Comparison of ENCODE assay signal across 10 cellular contexts in genomic region chr1:117058810-117059209, GRCh38. TPM values are rescaled to one million over a fixed set of nuclear protein-coding genes. Genes with fewer than 3 reads are reported as not detected.
A peak's percentile ranks its signal among the peaks of the same experiment; 100 is the strongest.
DNase-seq lines count a peak whose midpoint lies in the region; ATAC-seq and TF ChIP-seq lines count a peak whose summit lies in the region.
"Had no signal": no experiment of that assay in that cellular context is flagged by ENCODE, and none has a peak within 500 bp of the region (broad histone marks: within the 10 kb centered on the region; RNA-seq: fewer than 3 reads in every experiment).

No MANE protein-coding gene starts in this region.

- peaks cover 48% of the 10 kb centered on the region for H3K4me1 ChIP-seq in CD4-positive, CD25-positive, alpha-beta regulatory T cell (ENCODE audit: control insufficient read depth, insufficient read depth, low read length, poor library complexity, severe bottlenecking)
- H3K4me1 ChIP-seq in HUES64 (ENCODE audit: insufficient read depth, low read length) (peaks cover 9% of the 10 kb centered on the region; the same call in 1 of the 2 replicates), mesendoderm (ENCODE audit: control insufficient read depth, low read depth, low read length) (no peaks in the 10 kb centered on the region), ascending aorta (peaks cover 0 to 6% of the 10 kb centered on the region in 2 donors)

- H3K56ac ChIP-seq in mesendoderm (ENCODE audit: low read length): no peak overlapping the region

- WGBS in HUES64: 82% methylated on average over 3 of the region's 4 CpGs
- WGBS in mesendoderm (ENCODE audit: extremely low coverage, insufficient coverage, low lambda C conversion rate): no CpG with 5 or more reads among the region's 4 CpGs

- no peak overlapping the region for H4K8ac ChIP-seq in mesendoderm (ENCODE audit: low read depth, low read length)

- POLR2A ChIA-PET in activated CD8-positive, alpha-beta T cell treated with anti-CD3 and anti-CD28 coated beads for 36 hours (lab: Charles Lee): interaction anchor here (0.9 to 7.3 kb wide), 10 partner anchors 11 to 576 kb away, joined by 3 to 108 read pairs (median 11); partner anchors contain the start of gene CD2

- H3K18ac ChIP-seq in mesendoderm (ENCODE audit: low read length): no peak overlapping the region

- peaks cover 1% of the 10 kb centered on the region for H3K79me1 ChIP-seq in mesendoderm (ENCODE audit: low read length)

- no peak overlapping the region for H3K23ac ChIP-seq in mesendoderm (ENCODE audit: low read length)

- CTCF ChIA-PET in activated CD8-positive, alpha-beta T cell treated with anti-CD3 and anti-CD28 coated beads for 36 hours (lab: Charles Lee): interaction anchor here (0.7 to 4.3 kb wide), 7 partner anchors 34 to 484 kb away, joined by 3 to 39 read pairs (median 5); no protein-coding TSS in a partner anchor

- peaks cover 12% of the 10 kb centered on the region for H3K36me3 Mint-ChIP-seq in CD4-positive, CD25-positive, alpha-beta regulatory T cell
- H3K36me3 Mint-ChIP-seq in activated CD8-positive, alpha-beta T cell treated with anti-CD3 and anti-CD28 coated beads for 36 hours (ENCODE audit: low read depth): peaks cover 41% of the 10 kb centered on the region

- no peaks in the 10 kb centered on the region for H3K9me3 ChIP-seq in CD4-positive, CD25-positive, alpha-beta regulatory T cell (ENCODE audit: control insufficient read depth in 2 of 2, low read length in 2 of 2)
- H3K9me3 ChIP-seq in HUES64 (ENCODE audit: insufficient read depth, low read depth, low read length): no peaks in the 10 kb centered on the region
- H3K9me3 ChIP-seq in WERI-Rb-1 (ENCODE audit: severe bottlenecking): no peaks in the 10 kb centered on the region
- no peaks in the 10 kb centered on the region for H3K9me3 ChIP-seq in ascending aorta

- H2BK120ac ChIP-seq in mesendoderm (ENCODE audit: low read depth, low read length): no peak overlapping the region

- no peaks in the 10 kb centered on the region for H3K9me3 Mint-ChIP-seq in CD4-positive, CD25-positive, alpha-beta regulatory T cell
- no peaks in the 10 kb centered on the region for H3K9me3 Mint-ChIP-seq in stimulated activated naive CD8-positive, alpha-beta T cell treated with anti-CD3 and anti-CD28 coated beads, Interleukin-15, amount 100 ng/mL, for 72 hours
- H3K9me3 Mint-ChIP-seq in activated CD8-positive, alpha-beta T cell treated with anti-CD3 and anti-CD28 coated beads for 36 hours: no peaks in the 10 kb centered on the region

- H3K9ac ChIP-seq in HUES64 (ENCODE audit: low read depth, low read length): peak overlapping the region; percentile 96
- H3K9ac ChIP-seq in mesendoderm (ENCODE audit: low read length): peak overlapping the region; percentile 56

- H3K4me3 Mint-ChIP-seq in CD4-positive, CD25-positive, alpha-beta regulatory T cell: no peak overlapping the region
- H3K4me3 Mint-ChIP-seq in stimulated activated naive CD8-positive, alpha-beta T cell treated with anti-CD3 and anti-CD28 coated beads, Interleukin-15, amount 100 ng/mL, for 72 hours: no peak overlapping the region
- H3K4me3 Mint-ChIP-seq in activated CD8-positive, alpha-beta T cell treated with anti-CD3 and anti-CD28 coated beads for 36 hours: no peak overlapping the region

- no peak for TF ChIP-seq CTCF in WERI-Rb-1 (IDR thresholded peaks at IDR 0.05; ENCODE audit: low read depth, low read length)
- no peak for TF ChIP-seq CTCF in ascending aorta (IDR thresholded peaks at IDR 0.05)
- TF ChIP-seq CTCF in activated CD8-positive, alpha-beta T cell treated with anti-CD3 and anti-CD28 coated beads for 36 hours (IDR thresholded peaks at IDR 0.05): no peak

- peaks cover 2% of the 10 kb centered on the region for H3K79me2 ChIP-seq in mesendoderm (ENCODE audit: control insufficient read depth, insufficient read depth, low read length)

- no peak for DNase-seq in CD4-positive, CD25-positive, alpha-beta regulatory T cell
- DNase-seq in WERI-Rb-1 (no peak), mesendoderm (no peak), NCI-H2081 (lab: John Stamatoyannopoulos, UW) (no peak), ascending aorta (ENCODE audit: low spot score in 2 of 2) (no peak)
- DNase-seq in stimulated activated naive CD8-positive, alpha-beta T cell treated with anti-CD3 and anti-CD28 coated beads, Interleukin-15, amount 100 ng/mL, for 72 hours: no peak
- no peak for DNase-seq in activated CD8-positive, alpha-beta T cell treated with anti-CD3 and anti-CD28 coated beads for 36 hours
- DNase-seq: foreskin fibroblast had no signal

- H3K36me3 ChIP-seq in CD4-positive, CD25-positive, alpha-beta regulatory T cell (ENCODE audit: control insufficient read depth, insufficient read depth, low read length): no peaks in the 10 kb centered on the region
- H3K36me3 ChIP-seq in HUES64 (ENCODE audit: insufficient read depth, low read length) (peaks cover 26% of the 10 kb centered on the region), WERI-Rb-1 (peaks cover 14% of the 10 kb centered on the region), mesendoderm (ENCODE audit: control insufficient read depth, insufficient read depth, low read length) (no peaks in the 10 kb centered on the region), ascending aorta (no peaks in the 10 kb centered on the region)

- H3K27me3 ChIP-seq in CD4-positive, CD25-positive, alpha-beta regulatory T cell (ENCODE audit: control insufficient read depth, insufficient read depth, low read length): no peaks in the 10 kb centered on the region
- H3K27me3 ChIP-seq in HUES64 (ENCODE audit: insufficient read depth, low read length) (no peaks in the 10 kb centered on the region), WERI-Rb-1 (ENCODE audit: insufficient read depth, low read depth, severe bottlenecking) (no peaks in the 10 kb centered on the region), mesendoderm (ENCODE audit: insufficient read depth, low read length, poor library complexity) (no peaks in the 10 kb centered on the region), ascending aorta (no peaks in the 10 kb centered on the region)

- H2AK5ac ChIP-seq in mesendoderm (ENCODE audit: low read length): no peak overlapping the region

- peak overlapping the region; percentile 93 for H3K27ac ChIP-seq in CD4-positive, CD25-positive, alpha-beta regulatory T cell (ENCODE audit: insufficient read depth, low read length, poor library complexity, severe bottlenecking)
- peak overlapping the region; percentile 96 for H3K27ac ChIP-seq in HUES64 (ENCODE audit: low read depth, low read length)
- peak overlapping the region; percentile 92 for H3K27ac ChIP-seq in WERI-Rb-1
- H3K27ac ChIP-seq in mesendoderm (ENCODE audit: low read depth, low read length): no peak overlapping the region
- H3K27ac ChIP-seq in ascending aorta: no peak overlapping the region

- no peak overlapping the region for H3K4me2 ChIP-seq in mesendoderm (ENCODE audit: low read length)

- no peak overlapping the region for H3K27ac Mint-ChIP-seq in CD4-positive, CD25-positive, alpha-beta regulatory T cell
- H3K27ac Mint-ChIP-seq in stimulated activated naive CD8-positive, alpha-beta T cell treated with anti-CD3 and anti-CD28 coated beads, Interleukin-15, amount 100 ng/mL, for 72 hours: no peak overlapping the region
- no peak overlapping the region for H3K27ac Mint-ChIP-seq in activated CD8-positive, alpha-beta T cell treated with anti-CD3 and anti-CD28 coated beads for 36 hours
- H3K27ac Mint-ChIP-seq: activated naive CD8-positive, alpha-beta T cell had no signal

- peaks cover 31 to 53% (median 39%) of the 10 kb centered on the region in 4 donors for H3K4me1 Mint-ChIP-seq in CD4-positive, CD25-positive, alpha-beta regulatory T cell
- peaks cover 55% of the 10 kb centered on the region for H3K4me1 Mint-ChIP-seq in stimulated activated naive CD8-positive, alpha-beta T cell treated with anti-CD3 and anti-CD28 coated beads, Interleukin-15, amount 100 ng/mL, for 72 hours
- peaks cover 46% of the 10 kb centered on the region for H3K4me1 Mint-ChIP-seq in activated CD8-positive, alpha-beta T cell treated with anti-CD3 and anti-CD28 coated beads for 36 hours (ENCODE audit: low read depth)

- ATAC-seq in CD4-positive, CD25-positive, alpha-beta regulatory T cell (ENCODE audit: low read depth in 2 of 2): no peak
- ATAC-seq in stimulated activated naive CD8-positive, alpha-beta T cell treated with anti-CD3 and anti-CD28 coated beads, Interleukin-15, amount 100 ng/mL, for 72 hours: no peak
- ATAC-seq in activated CD8-positive, alpha-beta T cell treated with anti-CD3 and anti-CD28 coated beads for 36 hours: no peak

- no peaks in the 10 kb centered on the region for H3K27me3 Mint-ChIP-seq in CD4-positive, CD25-positive, alpha-beta regulatory T cell
- H3K27me3 Mint-ChIP-seq in stimulated activated naive CD8-positive, alpha-beta T cell treated with anti-CD3 and anti-CD28 coated beads, Interleukin-15, amount 100 ng/mL, for 72 hours: no peaks in the 10 kb centered on the region
- no peaks in the 10 kb centered on the region for H3K27me3 Mint-ChIP-seq in activated CD8-positive, alpha-beta T cell treated with anti-CD3 and anti-CD28 coated beads for 36 hours
- H3K27me3 Mint-ChIP-seq: activated naive CD8-positive, alpha-beta T cell had no signal

- H3K4me3 ChIP-seq in CD4-positive, CD25-positive, alpha-beta regulatory T cell (ENCODE audit: low read depth, low read length): peak overlapping the region; percentile 89
- H3K4me3 ChIP-seq in HUES64 (ENCODE audit: low read length): peak overlapping the region; percentile 93
- H3K4me3 ChIP-seq in WERI-Rb-1 (ENCODE audit: low read depth, low read length): peak overlapping the region; percentile 97
- H3K4me3 ChIP-seq in mesendoderm (ENCODE audit: low read length): no peak overlapping the region
- H3K4me3 ChIP-seq in ascending aorta: peak overlapping the region in 1 of 2 donors; percentile 77

- H3K4ac ChIP-seq in mesendoderm (ENCODE audit: low read depth, low read length): no peak overlapping the region

- intact Hi-C loops in ascending aorta (cut with DNase I): loop anchor here (5.0 kb wide), 2 partner anchors 152 to 487 kb away; partner anchors contain the start of genes CD58 and PTGFRN
- intact Hi-C loops in activated CD8-positive, alpha-beta T cell treated with anti-CD3 and anti-CD28 coated beads for 36 hours (cut with micrococcal nuclease): loop anchor here (5.0 kb wide), 3 partner anchors 57 to 242 kb away; partner anchors contain the start of gene CD101

- no peak overlapping the region for H2BK15ac ChIP-seq in mesendoderm (replicated peaks; ENCODE audit: low read depth)

- no peak overlapping the region for H2BK5ac ChIP-seq in mesendoderm (ENCODE audit: low read length)

- H4K5ac ChIP-seq in mesendoderm (ENCODE audit: low read length): no peak overlapping the region

RNA-seq across cellular contexts. Expression of gene TTF2, which starts 1.3 kb away (rescaled TPM):
- 58.9 TPM for total RNA-seq in CD4-positive, CD25-positive, alpha-beta regulatory T cell
- 10 to 100 TPM in 2 of 4 donors, 1 to 10 TPM in 2; 5.3 to 13.0 (median 9.7) TPM for polyA plus RNA-seq in CD4-positive, CD25-positive, alpha-beta regulatory T cell
- polyA plus RNA-seq in HUES64 (2013, experiment 1 of 2): 35.2 TPM
- polyA plus RNA-seq in HUES64 (2013, experiment 2 of 2): 34.1 TPM
- 39.3 TPM for polyA plus RNA-seq in mesendoderm (2013, experiment 1 of 2)
- polyA plus RNA-seq in mesendoderm (2013, experiment 2 of 2): 35.5 TPM
- total RNA-seq in ascending aorta: 4.4 TPM
- 100 to 1,000 TPM; 126 to 127 TPM for total RNA-seq in activated CD8-positive, alpha-beta T cell treated with anti-CD3 and anti-CD28 coated beads for 36 hours

RNA-seq across cellular contexts. Expression of gene CD101, which starts 57.2 kb away (rescaled TPM):
- total RNA-seq in CD4-positive, CD25-positive, alpha-beta regulatory T cell: 14.9 TPM
- 10 to 100 TPM in 2 of 4 donors, 1 to 10 TPM in 2; 4.3 to 38.9 (median 19.4) TPM for polyA plus RNA-seq in CD4-positive, CD25-positive, alpha-beta regulatory T cell
- polyA plus RNA-seq in HUES64 (2013, experiment 1 of 2): 0.60 TPM
- polyA plus RNA-seq in HUES64 (2013, experiment 2 of 2): 0.38 TPM
- polyA plus RNA-seq in mesendoderm (2013, experiment 1 of 2): 1.3 TPM
- polyA plus RNA-seq in mesendoderm (2013, experiment 2 of 2): 1.7 TPM
- not detected for total RNA-seq in ascending aorta
- total RNA-seq in activated CD8-positive, alpha-beta T cell treated with anti-CD3 and anti-CD28 coated beads for 36 hours: 1 to 10 TPM; 2.5 to 3.2 TPM

Comparison
In these comparisons a context has a peak if more than half of its experiments do, and no peak if none do; other contexts are left out.
1. H3K27ac ChIP-seq: peak in CD4-positive, CD25-positive, alpha-beta regulatory T cell (single experiment), HUES64 (single experiment) and WERI-Rb-1 (single experiment); none in mesendoderm (single experiment) and ascending aorta (0 of 2).
2. RNA of gene TTF2, which starts 1.3 kb away (total RNA-seq): 126 to 127 TPM in activated CD8-positive, alpha-beta T cell treated with anti-CD3 and anti-CD28 coated beads for 36 hours and 58.9 TPM in CD4-positive, CD25-positive, alpha-beta regulatory T cell (single experiment); 4.4 TPM in ascending aorta (single experiment); every median in the first group is over 10 times any median in the second.